Comparison of ENCODE assay signal across 21 cellular contexts in the genomic region with DNA sequence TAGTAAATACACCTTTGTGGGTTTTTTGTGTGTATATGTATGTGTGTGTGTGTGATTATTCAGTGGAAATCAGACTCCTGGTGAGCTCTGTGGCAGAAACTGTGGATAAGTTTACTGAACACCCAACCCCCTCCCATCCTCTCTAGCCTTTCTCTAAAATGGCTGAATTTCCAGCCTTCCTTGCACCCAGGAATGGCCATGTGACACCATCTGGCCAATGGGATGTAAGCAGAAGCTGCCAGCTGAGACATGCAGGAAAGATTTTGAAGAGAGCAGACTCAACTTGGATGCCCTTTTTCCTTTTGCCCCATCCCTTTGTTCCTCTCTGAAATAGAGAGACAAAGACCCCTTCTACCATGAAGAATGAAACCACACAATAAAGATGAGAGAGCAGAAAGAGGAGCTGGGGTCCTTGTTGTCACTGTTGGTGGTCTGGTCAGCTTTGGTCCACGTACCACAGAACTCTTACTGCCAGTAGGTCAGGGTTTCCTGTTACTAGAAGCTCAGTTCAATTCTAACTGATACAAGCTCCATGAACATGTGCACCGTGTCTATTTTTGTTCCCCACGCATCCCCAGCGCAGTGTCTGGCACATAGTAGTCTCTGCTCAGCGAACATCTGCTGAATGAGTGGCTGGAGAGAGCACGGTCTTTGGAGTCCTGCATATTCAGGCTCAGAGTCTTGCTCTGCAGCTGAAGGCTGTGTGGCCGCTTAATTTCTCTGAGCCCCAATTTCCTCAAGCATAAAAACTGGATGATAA. TPM values are rescaled to one million over a fixed set of nuclear protein-coding genes. Genes with fewer than 3 reads are reported as not detected.
A peak's percentile ranks its signal among the peaks of the same experiment; 100 is the strongest.
DNase-seq lines count a peak whose midpoint lies in the region; ATAC-seq, FAIRE-seq and TF ChIP-seq lines count a peak whose summit lies in the region.
"Had no signal": no experiment of that assay in that cellular context is flagged by ENCODE, and none has a peak within 500 bp of the region (broad histone marks: within the 10 kb centered on the region; RNA-seq: fewer than 3 reads in every experiment).

No MANE protein-coding gene starts in this region.

- H4K20me1 ChIP-seq in GM23338 (replicated peaks; ENCODE audit: insufficient read depth), result no peaks in the 10 kb centered on the region

- H3K4me3 Mint-ChIP-seq in GM23338, result no peak overlapping the region
- H3K4me3 Mint-ChIP-seq in immature natural killer cell, result no peak overlapping the region
- H3K4me3 Mint-ChIP-seq: CD14-positive monocyte; CD8-positive, alpha-beta T cell had no signal

- FAIRE-seq in urothelium cell line (lab: Jason Lieb, UNC), result peak; percentile 17
- FAIRE-seq: A204.1, D721Med, G401.6, GM12891, H1 had no signal

- DNase-seq in GM23338 (ENCODE audit: low spot score) (no peak), coronary artery (ENCODE audit: low spot score) (peak; percentile 12), urothelium cell line (ENCODE audit: low spot score) (no peak), immature natural killer cell (no peak), T-helper 9 cell (no peak)
- DNase-seq: BE2C; CD8-positive, alpha-beta T cell; COR-L47; DMS153; DMS79 treated with DMSO at 0.1 percent for 48 hours; EL had no signal

- H3K4me1 Mint-ChIP-seq in GM23338, result no peaks in the 10 kb centered on the region
- no peaks in the 10 kb centered on the region for H3K4me1 Mint-ChIP-seq in immature natural killer cell
- H3K4me1 Mint-ChIP-seq: CD14-positive monocyte had no signal

- no peaks in the 10 kb centered on the region for H3F3A ChIP-seq in GM23338 (replicated peaks; ENCODE audit: low read depth)

- no peak for ATAC-seq in GM23338
- no peak for ATAC-seq in HG03469 (IDR thresholded peaks at IDR 0.05; ENCODE audit: unreplicated experiment)
- ATAC-seq: CD8-positive, alpha-beta T cell had no signal

- H3K4me3 ChIP-seq in GM23338, result no peak overlapping the region
- no peak overlapping the region for H3K4me3 ChIP-seq in coronary artery
- no peak overlapping the region for H3K4me3 ChIP-seq in neuron (ENCODE audit: low read length)
- H3K4me3 ChIP-seq: HAP-1 had no signal

- H3K79me2 ChIP-seq in GM23338 (replicated peaks; ENCODE audit: insufficient read depth), result no peaks in the 10 kb centered on the region

- peaks cover 10% of the 10 kb centered on the region; the same call in 2 of the 3 replicates for H3K9me3 Mint-ChIP-seq in GM23338
- no peaks in the 10 kb centered on the region for H3K9me3 Mint-ChIP-seq in immature natural killer cell
- H3K9me3 Mint-ChIP-seq: CD8-positive, alpha-beta T cell had no signal

- H3K27ac Mint-ChIP-seq in GM23338, result no peak overlapping the region
- no peak overlapping the region for H3K27ac Mint-ChIP-seq in immature natural killer cell
- H3K27ac Mint-ChIP-seq: CD14-positive monocyte; CD8-positive, alpha-beta T cell had no signal

- H3K36me3 ChIP-seq in GM23338 (ENCODE audit: insufficient read depth) (no peaks in the 10 kb centered on the region), neuron (ENCODE audit: insufficient read depth, low read length) (no peaks in the 10 kb centered on the region)
- H3K36me3 ChIP-seq: BE2C, HAP-1 had no signal

- no peaks in the 10 kb centered on the region for H3K36me3 Mint-ChIP-seq in GM23338 (ENCODE audit: low read depth)
- H3K36me3 Mint-ChIP-seq in immature natural killer cell, result no peaks in the 10 kb centered on the region
- H3K36me3 Mint-ChIP-seq: CD14-positive monocyte; CD8-positive, alpha-beta T cell had no signal

- H2AFZ ChIP-seq in GM23338, result peak overlapping the region; percentile 81
- peak overlapping the region; percentile 4 for H2AFZ ChIP-seq in neuron (ENCODE audit: low read depth, low read length)

- no peak overlapping the region for H3K27ac ChIP-seq in GM23338 (ENCODE audit: low read depth)
- no peak overlapping the region for H3K27ac ChIP-seq in coronary artery
- H3K27ac ChIP-seq: HL-60 had no signal

- H3K27me3 ChIP-seq in GM23338 (ENCODE audit: insufficient read depth) (no peaks in the 10 kb centered on the region), neuron (ENCODE audit: insufficient read depth, low read length) (no peaks in the 10 kb centered on the region)
- H3K27me3 ChIP-seq: BE2C had no signal

- TF ChIP-seq CTCF in GM23338 (conservative IDR thresholded peaks at IDR 0.05; ENCODE audit: low read depth in 2 of 2) (no peak), coronary artery (IDR thresholded peaks at IDR 0.05) (no peak)

- no peak overlapping the region for H3K4me2 ChIP-seq in GM23338

- H3K4me1 ChIP-seq in GM23338 (ENCODE audit: insufficient read depth), result no peaks in the 10 kb centered on the region
- H3K4me1 ChIP-seq in neuron (ENCODE audit: insufficient read depth, low read length), result no peaks in the 10 kb centered on the region
- H3K4me1 ChIP-seq: BE2C, HAP-1 had no signal

- H3K27me3 Mint-ChIP-seq in GM23338 (ENCODE audit: insufficient read depth, low read depth, poor library complexity), result peaks cover 1% of the 10 kb centered on the region
- peaks cover 2 to 8% (median 4%) of the 10 kb centered on the region in 3 donors for H3K27me3 Mint-ChIP-seq in immature natural killer cell (ENCODE audit: low read depth in 3 of 3)

- no peaks in the 10 kb centered on the region for H3K9me2 ChIP-seq in GM23338 (ENCODE audit: insufficient read depth)

- H3K9me3 ChIP-seq in neuron (ENCODE audit: low read length), result no peaks in the 10 kb centered on the region
- H3K9me3 ChIP-seq: BE2C, HAP-1 had no signal

TF ChIP-seq in GM23338, 12 proteins besides CTCF, POLR2A, EP300 and RAD21 (continues in another document):
- TF ChIP-seq CREB1 (CRISPR knock-in tag; IDR thresholded peaks at IDR 0.05; ENCODE audit: low read depth) (no peak), ZNF331 (CRISPR knock-in tag; IDR thresholded peaks at IDR 0.05; ENCODE audit: low read depth) (no peak), ZNF114 (CRISPR knock-in tag; IDR thresholded peaks at IDR 0.05) (no peak)
- TF ChIP-seq, protein P1, sequence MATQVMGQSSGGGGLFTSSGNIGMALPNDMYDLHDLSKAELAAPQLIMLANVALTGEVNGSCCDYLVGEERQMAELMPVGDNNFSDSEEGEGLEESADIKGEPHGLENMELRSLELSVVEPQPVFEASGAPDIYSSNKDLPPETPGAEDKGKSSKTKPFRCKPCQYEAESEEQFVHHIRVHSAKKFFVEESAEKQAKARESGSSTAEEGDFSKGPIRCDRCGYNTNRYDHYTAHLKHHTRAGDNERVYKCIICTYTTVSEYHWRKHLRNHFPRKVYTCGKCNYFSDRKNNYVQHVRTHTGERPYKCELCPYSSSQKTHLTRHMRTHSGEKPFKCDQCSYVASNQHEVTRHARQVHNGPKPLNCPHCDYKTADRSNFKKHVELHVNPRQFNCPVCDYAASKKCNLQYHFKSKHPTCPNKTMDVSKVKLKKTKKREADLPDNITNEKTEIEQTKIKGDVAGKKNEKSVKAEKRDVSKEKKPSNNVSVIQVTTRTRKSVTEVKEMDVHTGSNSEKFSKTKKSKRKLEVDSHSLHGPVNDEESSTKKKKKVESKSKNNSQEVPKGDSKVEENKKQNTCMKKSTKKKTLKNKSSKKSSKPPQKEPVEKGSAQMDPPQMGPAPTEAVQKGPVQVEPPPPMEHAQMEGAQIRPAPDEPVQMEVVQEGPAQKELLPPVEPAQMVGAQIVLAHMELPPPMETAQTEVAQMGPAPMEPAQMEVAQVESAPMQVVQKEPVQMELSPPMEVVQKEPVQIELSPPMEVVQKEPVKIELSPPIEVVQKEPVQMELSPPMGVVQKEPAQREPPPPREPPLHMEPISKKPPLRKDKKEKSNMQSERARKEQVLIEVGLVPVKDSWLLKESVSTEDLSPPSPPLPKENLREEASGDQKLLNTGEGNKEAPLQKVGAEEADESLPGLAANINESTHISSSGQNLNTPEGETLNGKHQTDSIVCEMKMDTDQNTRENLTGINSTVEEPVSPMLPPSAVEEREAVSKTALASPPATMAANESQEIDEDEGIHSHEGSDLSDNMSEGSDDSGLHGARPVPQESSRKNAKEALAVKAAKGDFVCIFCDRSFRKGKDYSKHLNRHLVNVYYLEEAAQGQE (IDR thresholded peaks at IDR 0.05; ENCODE audit: unreplicated experiment), result no peak

RNA-seq across cellular contexts. Expression of a gene that starts 57.5 kb away (rescaled TPM):
- 0.24 TPM in 1 of 2 replicates, not detected in the other for total RNA-seq in GM23338 (2014; rRNA removed; shearing (Covaris generic))
- 0.09 and 0.13 TPM in 2 replicates for polyA plus RNA-seq in GM23338 (2016; fragmentation: Nextera tagmentation; extraction: Ambion mirVana)
- polyA plus RNA-seq in immature natural killer cell, result 1 to 10 TPM in 1 of 3 donors, under 1 TPM in 1, not detected in 1; 0.20 to 1.7 TPM
- total RNA-seq: CD8-positive, alpha-beta T cell had no signal
